ENCODE assay signal across 1 cellular context in genomic region chr19:13872339-13872694, GRCh38.
TF ChIP-seq lines count a peak whose summit lies in the region.

No MANE protein-coding gene starts in this region.

TF ChIP-seq in A549, 52 proteins besides CTCF, POLR2A, EP300 and RAD21 (continued from another document):
- TF ChIP-seq ZFP36 (IDR thresholded peaks at IDR 0.05; ENCODE audit: borderline replicate concordance, partially characterized antibody): no peak
